ENCODE assay signal across 8 cellular contexts in genomic region chr2:199457147-199458016, GRCh38. TPM values are rescaled to one million over a fixed set of nuclear protein-coding genes. Genes with fewer than 3 reads are reported as not detected.
DNase-seq lines count a peak whose midpoint lies in the region; ATAC-seq and TF ChIP-seq lines count a peak whose summit lies in the region.

TSS of gene SATB2 (minus strand) at chr2:199457939. CDS start at chr2:199456037, 1,902 bp downstream.

- peaks cover 14% of the 10 kb centered on the region for H3K4me1 ChIP-seq in ovary (ENCODE audit: insufficient read depth)

- H3K27me3 ChIP-seq in ovary: peaks cover 3% of the 10 kb centered on the region

- whole genome bisulfite sequencing in ovary, 3 donors: 1% methylated on average over 60 to 61 of the region's 61 CpGs

- no peaks in the 10 kb centered on the region for H3K9me3 ChIP-seq in ovary

- H3K36me3 ChIP-seq in ovary: no peaks in the 10 kb centered on the region

- TF ChIP-seq EP300 in ovary (IDR thresholded peaks at IDR 0.05): no peak

- TF ChIP-seq CTCF in WI38 (IDR thresholded peaks at IDR 0.05; ENCODE audit: low read depth, low read length) (no peak), ovary (IDR thresholded peaks at IDR 0.05) (no peak)

- DNase-seq in SIG-M5 treated with dmso at 0.1 percent for 504 hours (lab: John Stamatoyannopoulos, UW; ENCODE audit: unreplicated experiment) (peak; percentile 80), SIG-M5 (lab: John Stamatoyannopoulos, UW) (no peak), M059J (ENCODE audit: low read depth) (peak; percentile 86), fibroblast of gingiva (ENCODE audit: low read depth) (peak; percentile 63), ovary (peak in 2 of 5 donors; percentile 39 to 41), DMS79 (lab: John Stamatoyannopoulos, UW) (no peak)

- peak within 1 kb of the TSS in 1 of 2 donors; percentile 44 for H3K27ac ChIP-seq in ovary

- ATAC-seq in HG03095 (IDR thresholded peaks at IDR 0.05; ENCODE audit: unreplicated experiment): no peak

- intact Hi-C loops in ovary (cut with DNase I): no loop called here

- no peak for TF ChIP-seq POLR2A in ovary (IDR thresholded peaks at IDR 0.05)

- H3K4me3 ChIP-seq in WI38 (ENCODE audit: low read depth, low read length) (peak within 1 kb of the TSS; percentile 84), ovary (peak within 1 kb of the TSS; percentile 92)

RNA-seq across cellular contexts. Expression of gene SATB2, which starts in this region (rescaled TPM):
- total RNA-seq in M059J (2014; rRNA removed; shearing (Covaris generic)): 7.5 and 7.8 TPM in 2 replicates
- total RNA-seq in ovary: 1 to 10 TPM; 1.3 to 6.3 (median 3.9) TPM
- 1 to 10 TPM in 1 of 2 donors, under 1 TPM in 1; 0.92 to 2.2 TPM for polyA plus RNA-seq in ovary

Comparison
In these comparisons a context has a peak if more than half of its experiments do, and no peak if none do; other contexts are left out.
1. DNase-seq: peak in SIG-M5 treated with dmso at 0.1 percent for 504 hours (single experiment), M059J (single experiment) and fibroblast of gingiva (single experiment); none in SIG-M5 (single experiment) and DMS79 (single experiment).